10 cellular contexts compared by ENCODE assay signal in the genomic region with DNA sequence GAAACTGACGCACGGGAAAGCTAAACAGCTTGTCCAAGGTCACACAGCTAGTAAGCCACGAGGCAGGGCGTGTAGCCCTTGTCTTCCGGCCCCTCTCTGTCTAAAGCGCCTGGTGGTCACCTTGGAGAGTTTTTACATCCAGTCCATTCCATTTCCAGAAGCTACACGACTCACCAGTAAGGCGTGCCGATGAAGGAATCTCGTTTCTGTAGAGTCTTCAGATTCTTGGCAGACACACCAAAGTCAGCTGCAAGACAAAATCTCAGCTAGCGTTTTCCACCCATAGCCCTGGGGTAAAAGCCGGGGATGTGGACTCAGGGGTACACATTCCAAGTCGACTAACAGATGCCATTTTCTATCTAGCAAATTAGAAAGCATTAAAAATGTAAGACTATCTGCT.
A peak's percentile ranks its signal among the peaks of the same experiment; 100 is the strongest.
DNase-seq lines count a peak whose midpoint lies in the region; ATAC-seq, FAIRE-seq and TF ChIP-seq lines count a peak whose summit lies in the region.
"Had no signal": no experiment of that assay in that cellular context is flagged by ENCODE, and none has a peak within 500 bp of the region (broad histone marks: within the 10 kb centered on the region; RNA-seq: fewer than 3 reads in every experiment).

No MANE protein-coding gene starts in this region.

- H3K4me3 ChIP-seq in AG09309 (ENCODE audit: control insufficient read depth, low read depth, low read length) = no peak overlapping the region
- no peak overlapping the region for H3K4me3 ChIP-seq in mesodermal cell (ENCODE audit: extremely low read depth, insufficient read depth, low read length, poor library complexity, severe bottlenecking)

- DNase-seq in AG09309 (ENCODE audit: low read depth) = peak; percentile 72
- peak; percentile 25 for DNase-seq in KBM-7
- peak; percentile 19 to 24 for DNase-seq in T47D (ENCODE audit: low read depth in 1 of 2, low spot score in 1 of 2)
- DNase-seq in NCI-H146 (lab: John Stamatoyannopoulos, UW) = no peak
- no peak for DNase-seq in frontal cortex (ENCODE audit: low spot score in 2 of 2)

- peak overlapping the region; percentile 82 for H3K27ac ChIP-seq in mesodermal cell (ENCODE audit: low read depth, low read length, severe bottlenecking)
- H3K27ac ChIP-seq: VCaP had no signal

- 76 to 89% methylated on average over 10 to 12 of the region's 13 CpGs for WGBS in mesodermal cell (ENCODE audit: insufficient coverage in 2 of 2), 2 experiments

- no peak for FAIRE-seq in frontal cortex (lab: Jason Lieb, UNC)
- FAIRE-seq: G401.6 had no signal

- H3K9me3 ChIP-seq in mesodermal cell (ENCODE audit: control insufficient read depth, low read length) = no peaks in the 10 kb centered on the region

- in situ Hi-C loops in KBM-7 (cut with MboI; ENCODE audit: low pct_unique_long_range_greater_than_20kb, low sequenced_read_pairs) (no loop called here), T47D (cut with HindIII; ENCODE audit: low pct_unique_long_range_greater_than_20kb, low sequenced_read_pairs) (no loop called here)

- H3K4me1 ChIP-seq in mesodermal cell (ENCODE audit: control insufficient read depth, insufficient read depth, low read length, poor library complexity, severe bottlenecking) = peaks cover 70% of the 10 kb centered on the region

- peak; percentile 29 for TF ChIP-seq CTCF in AG09309 (IDR thresholded peaks at IDR 0.05; ENCODE audit: control insufficient read depth, insufficient read depth, low read depth, low read length, missing control alignments)

- peaks cover 33% of the 10 kb centered on the region for H3K36me3 ChIP-seq in mesodermal cell (ENCODE audit: control insufficient read depth, insufficient read depth, low read length)

- ATAC-seq in HG03159 (IDR thresholded peaks at IDR 0.05; ENCODE audit: unreplicated experiment) = no peak
- ATAC-seq in GM18861 (IDR thresholded peaks at IDR 0.05; ENCODE audit: unreplicated experiment) = no peak

Comparison
In these comparisons a context has a peak if more than half of its experiments do, and no peak if none do; other contexts are left out.
1. DNase-seq: peak in AG09309 (single experiment), KBM-7 (single experiment) and T47D (2 of 2); none in NCI-H146 (single experiment) and frontal cortex (0 of 2).